ENCODE assay signal across 2 cellular contexts in the genomic region with DNA sequence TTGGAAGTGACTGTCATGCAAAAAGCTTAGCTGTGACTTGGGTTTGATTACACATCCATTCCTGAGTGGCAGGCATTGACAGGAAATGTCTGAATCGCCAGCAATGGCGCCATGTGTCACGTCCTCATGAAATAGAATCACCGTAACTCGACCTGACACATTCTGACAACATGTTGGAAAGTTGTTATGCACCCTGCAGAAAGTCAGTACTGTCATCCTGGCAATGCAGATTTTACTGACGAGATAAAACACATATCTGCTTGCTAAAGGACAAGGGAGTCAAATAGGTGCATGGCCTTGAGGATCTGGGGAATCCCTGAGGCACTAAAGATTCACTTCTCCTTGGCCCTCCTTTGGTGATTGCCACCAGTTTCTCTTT.
TF ChIP-seq lines count a peak whose summit lies in the region.

No MANE protein-coding gene starts in this region.

TF ChIP-seq in A549, 52 proteins besides CTCF, POLR2A, EP300 and RAD21 (continued from another document):
- TF ChIP-seq, protein P1, sequence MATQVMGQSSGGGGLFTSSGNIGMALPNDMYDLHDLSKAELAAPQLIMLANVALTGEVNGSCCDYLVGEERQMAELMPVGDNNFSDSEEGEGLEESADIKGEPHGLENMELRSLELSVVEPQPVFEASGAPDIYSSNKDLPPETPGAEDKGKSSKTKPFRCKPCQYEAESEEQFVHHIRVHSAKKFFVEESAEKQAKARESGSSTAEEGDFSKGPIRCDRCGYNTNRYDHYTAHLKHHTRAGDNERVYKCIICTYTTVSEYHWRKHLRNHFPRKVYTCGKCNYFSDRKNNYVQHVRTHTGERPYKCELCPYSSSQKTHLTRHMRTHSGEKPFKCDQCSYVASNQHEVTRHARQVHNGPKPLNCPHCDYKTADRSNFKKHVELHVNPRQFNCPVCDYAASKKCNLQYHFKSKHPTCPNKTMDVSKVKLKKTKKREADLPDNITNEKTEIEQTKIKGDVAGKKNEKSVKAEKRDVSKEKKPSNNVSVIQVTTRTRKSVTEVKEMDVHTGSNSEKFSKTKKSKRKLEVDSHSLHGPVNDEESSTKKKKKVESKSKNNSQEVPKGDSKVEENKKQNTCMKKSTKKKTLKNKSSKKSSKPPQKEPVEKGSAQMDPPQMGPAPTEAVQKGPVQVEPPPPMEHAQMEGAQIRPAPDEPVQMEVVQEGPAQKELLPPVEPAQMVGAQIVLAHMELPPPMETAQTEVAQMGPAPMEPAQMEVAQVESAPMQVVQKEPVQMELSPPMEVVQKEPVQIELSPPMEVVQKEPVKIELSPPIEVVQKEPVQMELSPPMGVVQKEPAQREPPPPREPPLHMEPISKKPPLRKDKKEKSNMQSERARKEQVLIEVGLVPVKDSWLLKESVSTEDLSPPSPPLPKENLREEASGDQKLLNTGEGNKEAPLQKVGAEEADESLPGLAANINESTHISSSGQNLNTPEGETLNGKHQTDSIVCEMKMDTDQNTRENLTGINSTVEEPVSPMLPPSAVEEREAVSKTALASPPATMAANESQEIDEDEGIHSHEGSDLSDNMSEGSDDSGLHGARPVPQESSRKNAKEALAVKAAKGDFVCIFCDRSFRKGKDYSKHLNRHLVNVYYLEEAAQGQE (IDR thresholded peaks at IDR 0.05) = no peak
- no peak for TF ChIP-seq RCOR1 (IDR thresholded peaks at IDR 0.05; ENCODE audit: low read depth, low read length)
- TF ChIP-seq, protein P2, sequence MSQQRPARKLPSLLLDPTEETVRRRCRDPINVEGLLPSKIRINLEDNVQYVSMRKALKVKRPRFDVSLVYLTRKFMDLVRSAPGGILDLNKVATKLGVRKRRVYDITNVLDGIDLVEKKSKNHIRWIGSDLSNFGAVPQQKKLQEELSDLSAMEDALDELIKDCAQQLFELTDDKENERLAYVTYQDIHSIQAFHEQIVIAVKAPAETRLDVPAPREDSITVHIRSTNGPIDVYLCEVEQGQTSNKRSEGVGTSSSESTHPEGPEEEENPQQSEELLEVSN (IDR thresholded peaks at IDR 0.05; ENCODE audit: borderline replicate concordance, low read depth) = no peak
- TF ChIP-seq ZSCAN20 (CRISPR knock-in tag; IDR thresholded peaks at IDR 0.05) = no peak
- TF ChIP-seq, protein P3, sequence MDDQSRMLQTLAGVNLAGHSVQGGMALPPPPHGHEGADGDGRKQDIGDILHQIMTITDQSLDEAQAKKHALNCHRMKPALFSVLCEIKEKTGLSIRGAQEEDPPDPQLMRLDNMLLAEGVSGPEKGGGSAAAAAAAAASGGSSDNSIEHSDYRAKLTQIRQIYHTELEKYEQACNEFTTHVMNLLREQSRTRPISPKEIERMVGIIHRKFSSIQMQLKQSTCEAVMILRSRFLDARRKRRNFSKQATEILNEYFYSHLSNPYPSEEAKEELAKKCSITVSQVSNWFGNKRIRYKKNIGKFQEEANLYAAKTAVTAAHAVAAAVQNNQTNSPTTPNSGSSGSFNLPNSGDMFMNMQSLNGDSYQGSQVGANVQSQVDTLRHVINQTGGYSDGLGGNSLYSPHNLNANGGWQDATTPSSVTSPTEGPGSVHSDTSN (IDR thresholded peaks at IDR 0.05) = no peak
- TF ChIP-seq CEBPB (IDR thresholded peaks at IDR 0.05) = no peak

TF ChIP-seq in SK-N-SH, 30 proteins besides CTCF, POLR2A, EP300 and RAD21 (continued from another document):
- TF ChIP-seq EZH2phosphoT487 (IDR thresholded peaks at IDR 0.05; ENCODE audit: borderline replicate concordance, low read depth) (no peak), NFIC (IDR thresholded peaks at IDR 0.05; ENCODE audit: borderline replicate concordance) (0 out of 2 replicates have a peak, but pooled peaks have one; percentile 6), NRF1 (IDR thresholded peaks at IDR 0.05; ENCODE audit: low read depth, low read length) (no peak), RXRA (IDR thresholded peaks at IDR 0.05; ENCODE audit: borderline replicate concordance, low read depth) (peak; percentile 43; the same call in 1 of the 2 replicates), FOXJ3 (CRISPR knock-in tag; IDR thresholded peaks at IDR 0.05) (no peak), POLR2AphosphoS5 (IDR thresholded peaks at IDR 0.05; ENCODE audit: low read depth, low read length) (0 out of 2 replicates have a peak, but pooled peaks have one; percentile 20), RFX5 (IDR thresholded peaks at IDR 0.05; ENCODE audit: low read length) (no peak), TEAD4 (IDR thresholded peaks at IDR 0.05; ENCODE audit: borderline replicate concordance, insufficient read depth) (peak; percentile 44; the same call in 1 of the 2 replicates), TCF12 (IDR thresholded peaks at IDR 0.05) (peak; percentile 80), CHD2 (IDR thresholded peaks at IDR 0.05; ENCODE audit: low read length, partially characterized antibody) (no peak)
- TF ChIP-seq, protein P4, sequence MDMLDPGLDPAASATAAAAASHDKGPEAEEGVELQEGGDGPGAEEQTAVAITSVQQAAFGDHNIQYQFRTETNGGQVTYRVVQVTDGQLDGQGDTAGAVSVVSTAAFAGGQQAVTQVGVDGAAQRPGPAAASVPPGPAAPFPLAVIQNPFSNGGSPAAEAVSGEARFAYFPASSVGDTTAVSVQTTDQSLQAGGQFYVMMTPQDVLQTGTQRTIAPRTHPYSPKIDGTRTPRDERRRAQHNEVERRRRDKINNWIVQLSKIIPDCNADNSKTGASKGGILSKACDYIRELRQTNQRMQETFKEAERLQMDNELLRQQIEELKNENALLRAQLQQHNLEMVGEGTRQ (IDR thresholded peaks at IDR 0.05; ENCODE audit: borderline replicate concordance, low read depth, low read length) = no peak
- TF ChIP-seq, protein P1 (IDR thresholded peaks at IDR 0.05; ENCODE audit: low read depth, low read length) = no peak
- TF ChIP-seq, protein P5, sequence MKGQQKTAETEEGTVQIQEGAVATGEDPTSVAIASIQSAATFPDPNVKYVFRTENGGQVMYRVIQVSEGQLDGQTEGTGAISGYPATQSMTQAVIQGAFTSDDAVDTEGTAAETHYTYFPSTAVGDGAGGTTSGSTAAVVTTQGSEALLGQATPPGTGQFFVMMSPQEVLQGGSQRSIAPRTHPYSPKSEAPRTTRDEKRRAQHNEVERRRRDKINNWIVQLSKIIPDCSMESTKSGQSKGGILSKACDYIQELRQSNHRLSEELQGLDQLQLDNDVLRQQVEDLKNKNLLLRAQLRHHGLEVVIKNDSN (IDR thresholded peaks at IDR 0.05; ENCODE audit: borderline replicate concordance, low read depth) = no peak
- TF ChIP-seq, protein P6, sequence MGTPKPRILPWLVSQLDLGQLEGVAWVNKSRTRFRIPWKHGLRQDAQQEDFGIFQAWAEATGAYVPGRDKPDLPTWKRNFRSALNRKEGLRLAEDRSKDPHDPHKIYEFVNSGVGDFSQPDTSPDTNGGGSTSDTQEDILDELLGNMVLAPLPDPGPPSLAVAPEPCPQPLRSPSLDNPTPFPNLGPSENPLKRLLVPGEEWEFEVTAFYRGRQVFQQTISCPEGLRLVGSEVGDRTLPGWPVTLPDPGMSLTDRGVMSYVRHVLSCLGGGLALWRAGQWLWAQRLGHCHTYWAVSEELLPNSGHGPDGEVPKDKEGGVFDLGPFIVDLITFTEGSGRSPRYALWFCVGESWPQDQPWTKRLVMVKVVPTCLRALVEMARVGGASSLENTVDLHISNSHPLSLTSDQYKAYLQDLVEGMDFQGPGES (IDR thresholded peaks at IDR 0.05; ENCODE audit: low read depth, low read length) = no peak
